8 cellular contexts compared by ENCODE assay signal in genomic region chr22:50506611-50507420, GRCh38. TPM values are rescaled to one million over a fixed set of nuclear protein-coding genes. Genes with fewer than 3 reads are reported as not detected.
DNase-seq lines count a peak whose midpoint lies in the region; ATAC-seq and TF ChIP-seq lines count a peak whose summit lies in the region.

No MANE protein-coding gene starts in this region.

- H3K9me3 Mint-ChIP-seq in activated naive CD4-positive, alpha-beta T cell treated with anti-CD3 and anti-CD28 coated beads for 36 hours: no peaks in the 10 kb centered on the region

- ATAC-seq in HG03469 (IDR thresholded peaks at IDR 0.05; ENCODE audit: unreplicated experiment) (no peak), GM19395 (IDR thresholded peaks at IDR 0.05; ENCODE audit: unreplicated experiment) (no peak)

- no peak for DNase-seq in activated naive CD4-positive, alpha-beta T cell treated with anti-CD3 and anti-CD28 coated beads for 36 hours
- no peak for DNase-seq in activated naive CD4-positive, alpha-beta T cell treated with Interleukin-2 at 50 U/mL for 16 hours
- DNase-seq in NT2/D1 (ENCODE audit: low read depth, low spot score) (no peak), dorsolateral prefrontal cortex (peak in 1 of 10 donors; percentile 38), NCI-H226 (no peak)

- peak overlapping the region in 54 of 59 donors; percentile 50 to 95 (median 83) for H3K27ac ChIP-seq in dorsolateral prefrontal cortex

- peak overlapping the region; percentile 89 for H3K27ac Mint-ChIP-seq in activated naive CD4-positive, alpha-beta T cell treated with anti-CD3 and anti-CD28 coated beads for 36 hours

- H3K27me3 ChIP-seq in NT2/D1 (ENCODE audit: insufficient read depth, insufficient read length) (no peaks in the 10 kb centered on the region), dorsolateral prefrontal cortex (no peaks in the 10 kb centered on the region), mucosa of stomach (ENCODE audit: control insufficient read depth, insufficient read depth, low read length) (no peaks in the 10 kb centered on the region)

- peaks cover 20% of the 10 kb centered on the region for H3K4me1 Mint-ChIP-seq in activated naive CD4-positive, alpha-beta T cell treated with anti-CD3 and anti-CD28 coated beads for 36 hours (ENCODE audit: low read depth)

- intact Hi-C loops in activated naive CD4-positive, alpha-beta T cell treated with anti-CD3 and anti-CD28 coated beads for 36 hours (cut with micrococcal nuclease): loop anchor here (1.0 to 2.0 kb wide), 2 partner anchors 32 to 38 kb away; partner anchors contain the start of gene SBF1
- intact Hi-C loops in dorsolateral prefrontal cortex (cut with DNase I): loop anchor here in 1 of 2 donors (5.0 to 10.0 kb wide), 2 partner anchors 35 to 232 kb away; partner anchors contain the start of gene MAPK11

- CTCF ChIA-PET in activated naive CD4-positive, alpha-beta T cell treated with anti-CD3 and anti-CD28 coated beads for 36 hours (lab: Charles Lee): interaction anchor here (2.8 kb wide), 1 partner anchor 18 kb away, joined by 22 read pairs; the partner anchor contains the start of gene SCO2

- H3K4me3 ChIP-seq in NT2/D1 (ENCODE audit: insufficient read length, low read depth) (peak overlapping the region; percentile 85), dorsolateral prefrontal cortex (peak overlapping the region; percentile 48 to 100 (median 92)), mucosa of stomach (ENCODE audit: low read length) (peak overlapping the region; percentile 82)

- H3K9ac ChIP-seq in NT2/D1 (ENCODE audit: insufficient read length, low read depth): peak overlapping the region; percentile 97
- peak overlapping the region; percentile 82 for H3K9ac ChIP-seq in mucosa of stomach (ENCODE audit: low read length)

- H3K36me3 ChIP-seq in NT2/D1 (ENCODE audit: insufficient read depth, insufficient read length, low read length) (peaks cover 40% of the 10 kb centered on the region), mucosa of stomach (ENCODE audit: control insufficient read depth, insufficient read depth, low read length) (no peaks in the 10 kb centered on the region)

- H3K4me1 ChIP-seq in NT2/D1 (ENCODE audit: insufficient read depth, insufficient read length) (peaks cover 8% of the 10 kb centered on the region), mucosa of stomach (ENCODE audit: control insufficient read depth, insufficient read depth, low read length) (peaks cover 26% of the 10 kb centered on the region)

- H3K4me3 Mint-ChIP-seq in activated naive CD4-positive, alpha-beta T cell treated with anti-CD3 and anti-CD28 coated beads for 36 hours: peak overlapping the region; percentile 96

- no peaks in the 10 kb centered on the region for H3K27me3 Mint-ChIP-seq in activated naive CD4-positive, alpha-beta T cell treated with anti-CD3 and anti-CD28 coated beads for 36 hours (ENCODE audit: low read depth)

- H3K9me3 ChIP-seq in NT2/D1 (ENCODE audit: insufficient read depth, low read length) (no peaks in the 10 kb centered on the region), mucosa of stomach (ENCODE audit: control insufficient read depth, low read length) (no peaks in the 10 kb centered on the region)

- peaks cover 6% of the 10 kb centered on the region for H3K36me3 Mint-ChIP-seq in activated naive CD4-positive, alpha-beta T cell treated with anti-CD3 and anti-CD28 coated beads for 36 hours (ENCODE audit: low read depth)

- no peak for TF ChIP-seq CTCF in dorsolateral prefrontal cortex (IDR thresholded peaks at IDR 0.05 in 54 of 56, conservative IDR thresholded peaks at IDR 0.05 in 2 of 56; ENCODE audit: low read depth in 1 of 56, partially characterized antibody in 56 of 56)

RNA-seq across cellular contexts. Expression of gene LMF2, which starts 0.7 kb away (rescaled TPM):
- 10 to 100 TPM; 41.4 to 42.0 TPM for total RNA-seq in activated naive CD4-positive, alpha-beta T cell treated with anti-CD3 and anti-CD28 coated beads for 36 hours
- 10 to 100 TPM; 32.4 to 63.2 (median 43.6) TPM for total RNA-seq in dorsolateral prefrontal cortex

RNA-seq across cellular contexts. Expression of gene NCAPH2, which starts 1.2 kb away (rescaled TPM):
- total RNA-seq in activated naive CD4-positive, alpha-beta T cell treated with anti-CD3 and anti-CD28 coated beads for 36 hours: 100 to 1,000 TPM; 104 to 115 TPM
- 10 to 100 TPM; 47.2 to 83.2 (median 61.5) TPM for total RNA-seq in dorsolateral prefrontal cortex

RNA-seq across cellular contexts. Expression of gene SCO2, which starts 18.6 kb away (rescaled TPM):
- 1 to 10 TPM; 1.1 to 2.1 TPM for total RNA-seq in activated naive CD4-positive, alpha-beta T cell treated with anti-CD3 and anti-CD28 coated beads for 36 hours
- 10 to 100 TPM in 4 of 120 experiments, 1 to 10 TPM in 45, under 1 TPM in 4, not detected in 67; 0.59 to 11.9 (median 2.8) TPM for total RNA-seq in dorsolateral prefrontal cortex

RNA-seq across cellular contexts. Expression of gene MIOX, which starts 20.2 kb away (rescaled TPM):
- total RNA-seq in activated naive CD4-positive, alpha-beta T cell treated with anti-CD3 and anti-CD28 coated beads for 36 hours: under 1 TPM in 1 of 2 experiments, not detected in 1; 0.31 TPM
- under 1 TPM in 1 of 120 experiments, not detected in 119; 0.46 TPM for total RNA-seq in dorsolateral prefrontal cortex

RNA-seq across cellular contexts. Expression of gene TYMP, which starts 23.0 kb away (rescaled TPM):
- total RNA-seq in activated naive CD4-positive, alpha-beta T cell treated with anti-CD3 and anti-CD28 coated beads for 36 hours: 10 to 100 TPM; 43.7 to 49.6 TPM
- total RNA-seq in dorsolateral prefrontal cortex: 10 to 100 TPM in 50 of 120 experiments, 1 to 10 TPM in 70; 1.4 to 47.4 (median 7.6) TPM
